ENCODE assay signal across 8 cellular contexts in the genomic region with DNA sequence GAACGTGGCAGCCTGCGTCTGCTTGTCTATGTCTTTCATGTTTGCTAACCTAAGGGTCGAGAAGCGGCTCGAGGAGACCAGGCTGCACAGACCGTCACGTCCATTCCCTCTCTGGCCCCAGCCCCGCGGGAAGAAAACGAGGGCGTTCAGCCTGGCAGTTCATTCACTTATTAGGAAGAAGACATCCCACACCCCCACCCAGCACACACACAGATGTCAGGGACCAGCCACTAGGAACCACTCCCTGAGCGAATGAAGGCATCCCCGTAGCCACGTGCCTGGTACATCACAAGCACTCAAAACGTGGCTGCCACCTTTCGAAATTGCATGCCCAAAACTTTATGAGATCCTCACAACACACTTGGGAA. TPM values are rescaled to one million over a fixed set of nuclear protein-coding genes. Genes with fewer than 3 reads are reported as not detected.
DNase-seq lines count a peak whose midpoint lies in the region; ATAC-seq and TF ChIP-seq lines count a peak whose summit lies in the region.

No MANE protein-coding gene starts in this region.

- intact Hi-C loops in heart left ventricle (cut with DNase I) (no loop called here), Right ventricle myocardium inferior (cut with DNase I) (no loop called here), body of pancreas (cut with DNase I) (no loop called here), aorta (cut with DNase I) (loop anchor here in 1 of 2 donors (5.0 kb wide), 2 partner anchors 572 to 827 kb away; a partner anchor contains a TSS), left colon (cut with DNase I, micrococcal nuclease) (no loop called here)

- H3K9me3 Mint-ChIP-seq in mesothelial cell of epicardium: no peaks in the 10 kb centered on the region

- no peak for TF ChIP-seq CTCF in heart left ventricle (IDR thresholded peaks at IDR 0.05)
- no peak for TF ChIP-seq CTCF in body of pancreas (IDR thresholded peaks at IDR 0.05)
- no peak for TF ChIP-seq CTCF in mesothelial cell of epicardium (IDR thresholded peaks at IDR 0.05; ENCODE audit: unreplicated experiment)

- H3K27me3 ChIP-seq in heart left ventricle: peaks cover 0 to 24% (median 0%) of the 10 kb centered on the region in 9 donors
- no peaks in the 10 kb centered on the region for H3K27me3 ChIP-seq in body of pancreas
- no peaks in the 10 kb centered on the region for H3K27me3 ChIP-seq in aorta (ENCODE audit: control insufficient read depth in 1 of 2, insufficient read depth in 2 of 2, low read length in 1 of 2)

- H3K36me3 ChIP-seq in heart left ventricle (peaks cover 0 to 15% (median 12%) of the 10 kb centered on the region in 9 donors), body of pancreas (replicated peaks in 1 of 2; ENCODE audit: insufficient read depth in 1 of 2, low read depth in 2 of 2) (peaks cover 0 to 4% of the 10 kb centered on the region in 2 donors), aorta (ENCODE audit: control insufficient read depth in 1 of 2, insufficient read depth in 2 of 2, low read length in 1 of 2) (no peaks in the 10 kb centered on the region)

- peak overlapping the region; percentile 83 for H3K4me3 Mint-ChIP-seq in mesothelial cell of epicardium

- peaks cover 10% of the 10 kb centered on the region for H3K27me3 Mint-ChIP-seq in mesothelial cell of epicardium (ENCODE audit: low read depth)

- WGBS in heart left ventricle, 4 donors: 35 to 47% (median 40%) methylated on average over 13 to 16 of the region's 16 CpGs
- 27 to 37% methylated on average over 5 to 16 of the region's 16 CpGs for WGBS in body of pancreas, 2 donors
- WGBS in aorta, 2 donors: 34 to 35% methylated on average over 16 of the region's 16 CpGs

- no peaks in the 10 kb centered on the region for H3K36me3 Mint-ChIP-seq in mesothelial cell of epicardium

- peaks cover 0 to 15% (median 11%) of the 10 kb centered on the region in 12 donors for H3K4me1 ChIP-seq in heart left ventricle
- peaks cover 18% of the 10 kb centered on the region for H3K4me1 ChIP-seq in body of pancreas
- H3K4me1 ChIP-seq in aorta (ENCODE audit: control insufficient read depth in 1 of 2, insufficient read depth in 2 of 2, low read length in 2 of 2): no peaks in the 10 kb centered on the region

- H3K27ac Mint-ChIP-seq in mesothelial cell of epicardium: peak overlapping the region; percentile 97

- no peaks in the 10 kb centered on the region for H3K9me3 ChIP-seq in heart left ventricle
- H3K9me3 ChIP-seq in body of pancreas: no peaks in the 10 kb centered on the region
- no peaks in the 10 kb centered on the region for H3K9me3 ChIP-seq in aorta (ENCODE audit: control insufficient read depth, low read length)

- TF ChIP-seq POLR2A in heart left ventricle (IDR thresholded peaks at IDR 0.05): no peak
- no peak for TF ChIP-seq POLR2A in body of pancreas (IDR thresholded peaks at IDR 0.05)

- peak overlapping the region in 6 of 12 donors; percentile 82 to 93 (median 88) for H3K27ac ChIP-seq in heart left ventricle
- peak overlapping the region in 1 of 4 donors; percentile 80 for H3K27ac ChIP-seq in body of pancreas
- H3K27ac ChIP-seq in aorta (ENCODE audit: low read depth in 1 of 2, low read length in 2 of 2): peak overlapping the region in 1 of 2 donors; percentile 85

- DNase-seq in heart left ventricle (no peak), Right ventricle myocardium inferior (ENCODE audit: missing footprints) (no peak), body of pancreas (no peak), mesothelial cell of epicardium (ENCODE audit: low spot score in 2 of 2, unreplicated experiment in 2 of 2) (no peak), aorta (no peak), UCSD-AML1 (lab: John Stamatoyannopoulos, UW; ENCODE audit: unreplicated experiment) (no peak), left colon (no peak)

- H3K4me1 Mint-ChIP-seq in mesothelial cell of epicardium: peaks cover 15% of the 10 kb centered on the region

- no peak for ATAC-seq in heart left ventricle
- no peak for ATAC-seq in Right ventricle myocardium inferior
- no peak for ATAC-seq in body of pancreas
- ATAC-seq in aorta (ENCODE audit: low FRiP score): no peak
- no peak for ATAC-seq in GM18861 (IDR thresholded peaks at IDR 0.05; ENCODE audit: unreplicated experiment)
- no peak for ATAC-seq in left colon

- H3K4me3 ChIP-seq in heart left ventricle: peak overlapping the region in 10 of 12 donors; percentile 71 to 100 (median 94)
- H3K4me3 ChIP-seq in body of pancreas: peak overlapping the region; percentile 76 to 92
- H3K4me3 ChIP-seq in aorta (ENCODE audit: low read length in 2 of 2): peak overlapping the region; percentile 72 to 93

RNA-seq across cellular contexts. Expression of a gene that starts 0.7 kb away (rescaled TPM):
- total RNA-seq in heart left ventricle (10 to 100 TPM in 6 of 9 donors, 1 to 10 TPM in 3; 3.9 to 17.0 (median 11.6) TPM), Right ventricle myocardium inferior (10.0 TPM), body of pancreas (10 to 100 TPM; 16.9 to 35.6 TPM), mesothelial cell of epicardium (21.0 to 27.4 TPM (median 23.1 TPM) in 3 replicates), aorta (10 to 100 TPM; 14.0 to 23.1 TPM), left colon (10 to 100 TPM; 18.6 to 23.3 TPM)
- polyA plus RNA-seq in heart left ventricle (1 to 10 TPM; 5.6 to 6.8 TPM), aorta (10 to 100 TPM in 1 of 2 donors, 1 to 10 TPM in 1; 2.3 to 13.2 TPM)

RNA-seq across cellular contexts. Expression of a gene that starts 10.9 kb away (rescaled TPM):
- total RNA-seq in heart left ventricle: 1 to 10 TPM; 1.1 to 3.3 (median 1.7) TPM
- 1 to 10 TPM in 1 of 2 donors, under 1 TPM in 1; 0.76 to 1.0 TPM for polyA plus RNA-seq in heart left ventricle
- 1.4 TPM for total RNA-seq in Right ventricle myocardium inferior
- under 1 TPM; 0.66 to 0.78 TPM for total RNA-seq in body of pancreas
- 10.4 to 12.3 TPM (median 11.7 TPM) in 3 replicates for total RNA-seq in mesothelial cell of epicardium
- total RNA-seq in aorta: 10 to 100 TPM; 29.0 to 45.4 TPM
- 10 to 100 TPM in 1 of 2 donors, 1 to 10 TPM in 1; 8.6 to 22.8 TPM for polyA plus RNA-seq in aorta
- total RNA-seq in left colon: under 1 TPM; 0.34 TPM

RNA-seq across cellular contexts. Expression of a gene that starts 22.6 kb away (rescaled TPM):
- total RNA-seq in heart left ventricle (1 to 10 TPM in 3 of 9 donors, under 1 TPM in 6; 0.44 to 1.4 (median 0.72) TPM), Right ventricle myocardium inferior (0.60 TPM), body of pancreas (under 1 TPM in 1 of 2 donors, not detected in 1; 0.52 TPM), mesothelial cell of epicardium (2.5 to 3.2 TPM (median 2.5 TPM) in 3 replicates), aorta (10 to 100 TPM; 23.8 to 34.4 TPM), left colon (1 to 10 TPM; 2.0 to 4.2 TPM)
- polyA plus RNA-seq in heart left ventricle (under 1 TPM; 0.57 to 0.69 TPM), aorta (10 to 100 TPM in 1 of 2 donors, 1 to 10 TPM in 1; 4.3 to 11.9 TPM)

RNA-seq across cellular contexts. Expression of a gene that starts 45.4 kb away (rescaled TPM):
- under 1 TPM in 6 of 9 donors, not detected in 3; 0.14 to 0.48 (median 0.21) TPM for total RNA-seq in heart left ventricle
- polyA plus RNA-seq in heart left ventricle: under 1 TPM; 0.04 to 0.15 TPM
- 0.05 TPM for total RNA-seq in Right ventricle myocardium inferior
- total RNA-seq in body of pancreas: 1 to 10 TPM in 1 of 2 donors, under 1 TPM in 1; 0.52 to 7.3 TPM
- 1.9 to 2.6 TPM (median 1.9 TPM) in 3 replicates for total RNA-seq in mesothelial cell of epicardium
- 1 to 10 TPM in 1 of 2 donors, under 1 TPM in 1; 0.88 to 1.8 TPM for total RNA-seq in aorta
- polyA plus RNA-seq in aorta: under 1 TPM; 0.10 to 0.13 TPM
- 10 to 100 TPM in 1 of 2 donors, 1 to 10 TPM in 1; 4.9 to 13.7 TPM for total RNA-seq in left colon
